In genomic region chr10:78029294-78030226, GRCh38 we compare ENCODE assay signal across 8 cellular contexts.
DNase-seq lines count a peak whose midpoint lies in the region; ATAC-seq and TF ChIP-seq lines count a peak whose summit lies in the region.

Gene POLR3A, minus strand, starts transcription at chr10:78029515. Its CDS starts 108 bp downstream, at chr10:78029407.

- peak; percentile 52 for ATAC-seq in GM19035 (IDR thresholded peaks at IDR 0.05; ENCODE audit: unreplicated experiment)
- ATAC-seq in HG03354 (IDR thresholded peaks at IDR 0.05; ENCODE audit: poor library complexity, severe bottlenecking, unreplicated experiment): peak; percentile 70

- TF ChIP-seq CTCF in choroid plexus epithelial cell (conservative IDR thresholded peaks at IDR 0.05; ENCODE audit: low read depth, low read length): peak; percentile 58

- DNase-seq in AML-193 (lab: John Stamatoyannopoulos, UW) (peak; percentile 78 to 86), NCI-H446 treated with DMSO at 0.1 percent for 48 hours (lab: John Stamatoyannopoulos, UW) (peak; percentile 87), choroid plexus epithelial cell (ENCODE audit: low read depth) (peak; percentile 99), kidney glomerular epithelial cell (lab: John Stamatoyannopoulos, UW) (peak; percentile 92)
- DNase-seq in activated CD4-positive, alpha-beta T cell treated with anti-CD3 and anti-CD28 coated beads for 1 hour: peak; percentile 86
- peak; percentile 77 to 79 for DNase-seq in stimulated activated CD4-positive, alpha-beta T cell treated with anti-CD3 and anti-CD28 coated beads, Interleukin-1b, Interleukin-23, amount 100 ng/mL, for 1 hour (ENCODE audit: low read depth in 2 of 2)

- peak within 1 kb of the TSS; percentile 100 for H3K4me3 ChIP-seq in choroid plexus epithelial cell (ENCODE audit: low read depth, low read length)

Comparison
In these comparisons a context has a peak if more than half of its experiments do, and no peak if none do; other contexts are left out.
1. Peak in every context shown above with its lines: DNase-seq, ATAC-seq and H3K4me3 ChIP-seq.